In the genomic region with DNA sequence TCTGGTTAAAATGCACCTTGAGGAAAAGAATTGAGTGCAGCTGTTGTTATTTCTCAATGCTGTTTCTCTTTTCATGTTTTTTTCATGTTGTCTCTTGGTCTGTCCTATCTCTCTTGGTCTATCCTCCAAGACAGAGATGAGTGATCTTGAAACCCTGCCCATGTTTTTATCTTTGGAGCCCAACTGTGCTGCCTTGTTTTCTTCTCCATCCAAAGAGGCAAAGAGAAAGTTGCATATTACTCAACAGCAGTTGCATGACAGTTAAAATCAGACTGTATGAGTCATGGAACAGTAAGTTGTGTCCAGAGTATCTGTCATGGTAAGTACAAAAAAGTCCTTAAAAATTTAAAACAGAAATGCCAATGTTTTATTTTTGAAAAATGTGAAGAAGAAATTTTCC, we compare ENCODE assay signal across 10 cellular contexts. TPM values are rescaled to one million over a fixed set of nuclear protein-coding genes. Genes with fewer than 3 reads are reported as not detected.
DNase-seq lines count a peak whose midpoint lies in the region; ATAC-seq, FAIRE-seq and TF ChIP-seq lines count a peak whose summit lies in the region.
"Had no signal": no experiment of that assay in that cellular context is flagged by ENCODE, and none has a peak within 500 bp of the region (broad histone marks: within the 10 kb centered on the region; RNA-seq: fewer than 3 reads in every experiment).

No MANE protein-coding gene starts in this region.

- intact Hi-C loops in heart left ventricle (cut with DNase I) (no loop called here), left ventricle myocardium inferior (cut with micrococcal nuclease) (no loop called here)

- no peak for TF ChIP-seq POLR2A in heart left ventricle (IDR thresholded peaks at IDR 0.05)

- DNase-seq in heart left ventricle, result no peak
- no peak for DNase-seq in left ventricle myocardium inferior
- no peak for DNase-seq in HTR-8/SVneo (ENCODE audit: insufficient read length, low spot score)
- DNase-seq in SW 1271 (lab: John Stamatoyannopoulos, UW), result no peak
- no peak for DNase-seq in globus pallidus (ENCODE audit: low spot score)
- DNase-seq in MM.1S, result no peak
- DNase-seq: Calu3 had no signal

- no peak overlapping the region for H2AFZ ChIP-seq in MM.1S (ENCODE audit: low read length)

- H3K9me3 ChIP-seq in heart left ventricle (peaks cover 0 to 4% (median 0%) of the 10 kb centered on the region in 12 donors), left ventricle myocardium inferior (replicated peaks) (no peaks in the 10 kb centered on the region), MM.1S (replicated peaks; ENCODE audit: insufficient read depth, low read length) (no peaks in the 10 kb centered on the region)

- H3K9ac ChIP-seq in MM.1S (ENCODE audit: low read length), result no peak overlapping the region

- no peaks in the 10 kb centered on the region for H3K79me2 ChIP-seq in MM.1S (ENCODE audit: low read length)

- FAIRE-seq in HTR-8/SVneo (lab: Jason Lieb, UNC) (peak; percentile 9), endometrium (lab: Jason Lieb, UNC) (peak; percentile 39)

- H3K4me3 ChIP-seq in heart left ventricle (no peak overlapping the region), left ventricle myocardium inferior (no peak overlapping the region), MM.1S (ENCODE audit: low read length) (no peak overlapping the region)

- no peaks in the 10 kb centered on the region for H3K36me3 ChIP-seq in heart left ventricle
- no peaks in the 10 kb centered on the region for H3K36me3 ChIP-seq in left ventricle myocardium inferior
- no peaks in the 10 kb centered on the region for H3K36me3 ChIP-seq in MM.1S (replicated peaks; ENCODE audit: insufficient read depth, low read length)

- no peak for TF ChIP-seq CTCF in heart left ventricle (IDR thresholded peaks at IDR 0.05)
- TF ChIP-seq CTCF in left ventricle myocardium inferior (IDR thresholded peaks at IDR 0.05; ENCODE audit: borderline replicate concordance), result no peak
- TF ChIP-seq CTCF in MM.1S (IDR thresholded peaks at IDR 0.05; ENCODE audit: low read length), result no peak

- H3K4me2 ChIP-seq in MM.1S (ENCODE audit: low read depth, low read length), result no peak overlapping the region

- ATAC-seq in heart left ventricle (peak in 3 of 4 donors; percentile 34 to 59 (median 49)), GM18520 (IDR thresholded peaks at IDR 0.05; ENCODE audit: unreplicated experiment) (no peak)

- H3K4me1 ChIP-seq in heart left ventricle, result no peaks in the 10 kb centered on the region
- peaks cover 4% of the 10 kb centered on the region for H3K4me1 ChIP-seq in left ventricle myocardium inferior
- no peaks in the 10 kb centered on the region for H3K4me1 ChIP-seq in MM.1S (ENCODE audit: low read length)

- 0 out of 2 replicates have a peak, but pooled peaks cover 4% of the 10 kb centered on the region for H3F3A ChIP-seq in MM.1S (ENCODE audit: insufficient read depth, low read length)

- H3K27me3 ChIP-seq in heart left ventricle (peaks cover 0 to 13% (median 0%) of the 10 kb centered on the region in 9 donors), left ventricle myocardium inferior (ENCODE audit: low read depth) (peaks cover 28% of the 10 kb centered on the region), MM.1S (replicated peaks; ENCODE audit: insufficient read depth, low read length) (no peaks in the 10 kb centered on the region)

- no peaks in the 10 kb centered on the region for H4K20me1 ChIP-seq in MM.1S (ENCODE audit: insufficient read depth, low read length)

- no peaks in the 10 kb centered on the region for H3K9me2 ChIP-seq in MM.1S (replicated peaks; ENCODE audit: insufficient read depth, low read length)

- H3K27ac ChIP-seq in heart left ventricle, result peak overlapping the region in 1 of 12 donors; percentile 8
- no peak overlapping the region for H3K27ac ChIP-seq in left ventricle myocardium inferior (replicated peaks)
- H3K27ac ChIP-seq in MM.1S (ENCODE audit: low read length), result no peak overlapping the region

RNA-seq across cellular contexts. Expression of a gene that starts 26.2 kb away (rescaled TPM):
- not detected for total RNA-seq in heart left ventricle
- not detected for polyA plus RNA-seq in heart left ventricle
- not detected for total RNA-seq in left ventricle myocardium inferior
- total RNA-seq: lung microvascular endothelial cell had no signal
